ENCODE assay signal across 9 cellular contexts in genomic region chr5:59597690-59598546, GRCh38.
DNase-seq lines count a peak whose midpoint lies in the region; ATAC-seq, FAIRE-seq and TF ChIP-seq lines count a peak whose summit lies in the region.
"Had no signal": no experiment of that assay in that cellular context is flagged by ENCODE, and none has a peak within 500 bp of the region (broad histone marks: within the 10 kb centered on the region; RNA-seq: fewer than 3 reads in every experiment).

No MANE protein-coding gene starts in this region.

- H3K9me3 ChIP-seq in BLaER1 treated with 17β-estradiol and CSF1 and Interleukin-3, amounts not matched to agents 10 nM and 100 nM (replicated peaks in 1 of 11), result no peaks in the 10 kb centered on the region

- H3K36me3 ChIP-seq in BLaER1 treated with 17β-estradiol and CSF1 and Interleukin-3, amounts not matched to agents 10 nM and 100 nM, result no peaks in the 10 kb centered on the region

- H3K36me3 Mint-ChIP-seq in MCF 10A (ENCODE audit: insufficient read depth, unreplicated experiment) (peaks cover 14% of the 10 kb centered on the region), nephron (ENCODE audit: low read depth) (no peaks in the 10 kb centered on the region)

- H3K27me3 ChIP-seq in BLaER1 treated with 17β-estradiol and CSF1 and Interleukin-3, amounts not matched to agents 10 nM and 100 nM, result no peaks in the 10 kb centered on the region

- CTCF ChIA-PET in MCF 10A (lab: Yijun Ruan, JAX), result interaction anchor here (0.7 to 1.2 kb wide), 3 partner anchors 33 to 80 kb away, joined by 3 to 4 read pairs (median 3); no protein-coding TSS in a partner anchor

- H4K20me1 ChIP-seq in BLaER1 treated with 17β-estradiol and CSF1 and Interleukin-3, amounts not matched to agents 10 nM and 100 nM, result no peaks in the 10 kb centered on the region

- peak; percentile 43 for FAIRE-seq in H54 (lab: Jason Lieb, UNC)

- H3K4me1 Mint-ChIP-seq in MCF 10A (ENCODE audit: insufficient read depth, unreplicated experiment), result peaks cover 29% of the 10 kb centered on the region
- peaks cover 19% of the 10 kb centered on the region for H3K4me1 Mint-ChIP-seq in nephron

- peak overlapping the region in 5 of 11 experiments; percentile 18 to 44 (median 40); a peak in 8 of 22 replicates for H3K27ac ChIP-seq in BLaER1 treated with 17β-estradiol and CSF1 and Interleukin-3, amounts not matched to agents 10 nM and 100 nM

- H3K27me3 Mint-ChIP-seq in MCF 10A (ENCODE audit: insufficient read depth, unreplicated experiment) (no peaks in the 10 kb centered on the region), nephron (ENCODE audit: low read depth) (no peaks in the 10 kb centered on the region)

- peak overlapping the region in 3 of 10 experiments; percentile 9 to 36 (median 21); a peak in 3 of 20 replicates for H3K4me3 ChIP-seq in BLaER1 treated with 17β-estradiol and CSF1 and Interleukin-3, amounts not matched to agents 10 nM and 100 nM

- POLR2A ChIA-PET in MCF 10A (lab: Yijun Ruan, JAX), result interaction anchor here (0.6 to 1.4 kb wide), 11 partner anchors 12 to 1346 kb away, joined by 3 to 6 read pairs (median 3); no protein-coding TSS in a partner anchor

- H3K4me2 ChIP-seq in BLaER1 treated with 17β-estradiol and CSF1 and Interleukin-3, amounts not matched to agents 10 nM and 100 nM, result peak overlapping the region in 10 of 11 experiments; percentile 1 to 91 (median 61); a peak in 18 of 22 replicates

- H3K9ac ChIP-seq in BLaER1 treated with 17β-estradiol and CSF1 and Interleukin-3, amounts not matched to agents 10 nM and 100 nM, result peak overlapping the region in 2 of 11 experiments; percentile 23 to 46; a peak in 3 of 22 replicates

- BruUV-seq in MCF 10A (replicated peaks; lab: Mats Ljungman, UMichigan), result no TSS peak

- H3K4me3 Mint-ChIP-seq in MCF 10A (ENCODE audit: unreplicated experiment) (no peak overlapping the region), nephron (peak overlapping the region in 1 of 3 experiments; percentile 76)

- no peak for ATAC-seq in GM19328 (IDR thresholded peaks at IDR 0.05; ENCODE audit: unreplicated experiment)

- H3K9me3 Mint-ChIP-seq in MCF 10A (ENCODE audit: unreplicated experiment) (no peaks in the 10 kb centered on the region), nephron (peaks cover 9% of the 10 kb centered on the region)

- intact Hi-C loops in MCF 10A (cut with micrococcal nuclease), result no loop called here

- TF ChIP-seq CTCF in MCF 10A (IDR thresholded peaks at IDR 0.05; ENCODE audit: unreplicated experiment) (no peak), nephron (IDR thresholded peaks at IDR 0.05; ENCODE audit: unreplicated experiment in 3 of 3) (no peak)

- peaks cover 0 to 41% (median 20%) of the 10 kb centered on the region in 10 experiments; a peak in 15 of 20 replicates for H3K4me1 ChIP-seq in BLaER1 treated with 17β-estradiol and CSF1 and Interleukin-3, amounts not matched to agents 10 nM and 100 nM

- no peak for DNase-seq in H54 (ENCODE audit: insufficient read length, low spot score)
- DNase-seq in MCF 10A (ENCODE audit: unreplicated experiment), result no peak
- DNase-seq in C1 segment of cervical spinal cord (lab: John Stamatoyannopoulos, UW), result no peak
- no peak for DNase-seq in T1000 (lab: John Stamatoyannopoulos, UW)
- no peak for DNase-seq in SW480 (ENCODE audit: low spot score)
- DNase-seq: activated CD8-positive, alpha-beta memory T cell treated with anti-CD3 and anti-CD28 coated beads for 24 hours had no signal

- H3K27ac Mint-ChIP-seq in MCF 10A (ENCODE audit: low read depth, unreplicated experiment), result peak overlapping the region; percentile 68
- peak overlapping the region; percentile 62 to 75 (median 67) for H3K27ac Mint-ChIP-seq in nephron

- no peak for TF ChIP-seq POLR2A in H54 (IDR thresholded peaks at IDR 0.05; ENCODE audit: low read depth, low read length)
